ENCODE assay signal across 19 cellular contexts in the genomic region with DNA sequence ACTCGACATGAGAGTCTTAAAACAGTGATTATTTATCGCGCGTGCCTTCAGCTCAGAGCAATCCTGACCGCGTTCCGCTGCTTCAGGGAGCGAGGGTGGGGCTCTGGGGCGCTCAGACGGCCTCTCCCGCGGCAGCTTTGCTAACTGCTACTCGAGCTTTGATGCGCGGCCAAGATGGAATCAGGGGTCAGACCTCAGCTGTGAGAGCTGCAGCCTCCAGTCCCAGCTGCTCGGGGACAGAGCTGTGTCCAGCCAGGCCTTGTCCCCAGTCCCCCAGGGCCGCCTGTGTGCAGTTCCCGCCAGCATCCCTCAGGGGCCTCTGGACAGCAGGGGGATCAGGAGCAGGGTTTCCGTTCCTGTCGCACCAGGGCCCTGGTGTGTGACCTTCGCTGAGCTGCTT.
DNase-seq lines count a peak whose midpoint lies in the region; ATAC-seq and TF ChIP-seq lines count a peak whose summit lies in the region.
"Had no signal": no experiment of that assay in that cellular context is flagged by ENCODE, and none has a peak within 500 bp of the region (broad histone marks: within the 10 kb centered on the region; RNA-seq: fewer than 3 reads in every experiment).

No MANE protein-coding gene starts in this region.

- H3K4me3 ChIP-seq in WERI-Rb-1 (ENCODE audit: low read depth, low read length) (peak overlapping the region; percentile 9; the same call in 1 of the 2 replicates), adrenal gland (no peak overlapping the region)
- H3K4me3 ChIP-seq: MG63 had no signal

- peak; percentile 35 for DNase-seq in NCI-H748 (lab: John Stamatoyannopoulos, UW; ENCODE audit: unreplicated experiment)
- no peak for DNase-seq in NCI-H748 treated with DMSO at 0.1 percent for 48 hours (lab: John Stamatoyannopoulos, UW)
- peak; percentile 74 for DNase-seq in WERI-Rb-1
- peak; percentile 27 for DNase-seq in medulla oblongata (ENCODE audit: extremely low spot score)
- peak in 25 of 49 donors; percentile 2 to 56 (median 27) for DNase-seq in substantia nigra (lab: John Stamatoyannopoulos, UW)
- DNase-seq in adrenal gland = no peak
- DNase-seq: COR-L47, DMS153, H9, MG63, NCI-H1092 treated with DMSO at 0.1 percent for 48 hours, NCI-H187, NCI-H524 treated with DMSO at 0.1 percent for 48 hours had no signal

- H3K36me3 ChIP-seq in WERI-Rb-1 = no peaks in the 10 kb centered on the region
- H3K36me3 ChIP-seq in adrenal gland (replicated peaks in 1 of 2) = no peaks in the 10 kb centered on the region
- H3K36me3 ChIP-seq: MG63 had no signal

- ATAC-seq in GM19463 (IDR thresholded peaks at IDR 0.05; ENCODE audit: unreplicated experiment) = no peak
- ATAC-seq in GM21390 (IDR thresholded peaks at IDR 0.05; ENCODE audit: unreplicated experiment) = no peak
- ATAC-seq: HepG2, Panc1, Right ventricle myocardium inferior had no signal

- H3K4me1 ChIP-seq in adrenal gland (replicated peaks in 1 of 2) = no peaks in the 10 kb centered on the region

- no peak for TF ChIP-seq CTCF in WERI-Rb-1 (IDR thresholded peaks at IDR 0.05; ENCODE audit: low read depth, low read length)
- no peak for TF ChIP-seq CTCF in adrenal gland (IDR thresholded peaks at IDR 0.05)

- no peak for TF ChIP-seq POLR2A in adrenal gland (IDR thresholded peaks at IDR 0.05)

- WGBS in adrenal gland, 4 donors = 18 to 38% (median 30%) methylated on average over 4 to 21 of the region's 21 CpGs

- intact Hi-C loops in adrenal gland (cut with DNase I) = no loop called here

- H3K27me3 ChIP-seq in WERI-Rb-1 (ENCODE audit: insufficient read depth, low read depth, severe bottlenecking) (no peaks in the 10 kb centered on the region), adrenal gland (peaks cover 4% of the 10 kb centered on the region)

- H3K27ac ChIP-seq in WERI-Rb-1 (no peak overlapping the region), substantia nigra (ENCODE audit: low read depth, low read length, poor library complexity, severe bottlenecking) (no peak overlapping the region), adrenal gland (no peak overlapping the region)
- H3K27ac ChIP-seq: KMS-11 had no signal

- H3K9me3 ChIP-seq in WERI-Rb-1 (ENCODE audit: severe bottlenecking) (no peaks in the 10 kb centered on the region), adrenal gland (replicated peaks in 1 of 3) (no peaks in the 10 kb centered on the region)
- H3K9me3 ChIP-seq: MG63 had no signal

Comparison
In these comparisons a context has a peak if more than half of its experiments do, and no peak if none do; other contexts are left out.
1. DNase-seq: peak in NCI-H748 (single experiment), WERI-Rb-1 (single experiment), medulla oblongata (single experiment) and substantia nigra (25 of 49); none in NCI-H748 treated with DMSO at 0.1 percent for 48 hours (single experiment) and adrenal gland (0 of 7).